8 cellular contexts compared by ENCODE assay signal in genomic region chr12:74538491-74539258, GRCh38. TPM values are rescaled to one million over a fixed set of nuclear protein-coding genes. Genes with fewer than 3 reads are reported as not detected.
DNase-seq lines count a peak whose midpoint lies in the region; ATAC-seq, FAIRE-seq and TF ChIP-seq lines count a peak whose summit lies in the region.

No MANE protein-coding gene starts in this region.

- no peak for TF ChIP-seq POLR2A in endothelial cell of umbilical vein (IDR thresholded peaks at IDR 0.05; ENCODE audit: low read depth, low read length)

- no peak overlapping the region for H2AFZ ChIP-seq in endothelial cell of umbilical vein (ENCODE audit: low read depth, low read length)

- peak overlapping the region; percentile 100 for H3K9ac ChIP-seq in endothelial cell of umbilical vein (replicated peaks; ENCODE audit: extremely low read depth, insufficient read depth, low read length)

- TF ChIP-seq CTCF in WI38 (IDR thresholded peaks at IDR 0.05; ENCODE audit: low read depth, low read length) (no peak), endothelial cell of umbilical vein (IDR thresholded peaks at IDR 0.05; ENCODE audit: extremely low read depth in 1 of 2, insufficient read depth in 1 of 2, low read depth in 1 of 2, low read length in 2 of 2) (no peak)

- H3K4me2 ChIP-seq in endothelial cell of umbilical vein (ENCODE audit: insufficient read depth, low read length) = peak overlapping the region; percentile 67

- H3K4me3 ChIP-seq in WI38 (ENCODE audit: low read depth, low read length) (peak overlapping the region; percentile 98), endothelial cell of umbilical vein (replicated peaks in 1 of 3; ENCODE audit: insufficient read depth in 1 of 3, low read depth in 1 of 3, low read length in 3 of 3) (peak overlapping the region; percentile 63 to 96 (median 74))

- no TSS peak for BruUV-seq in endothelial cell of umbilical vein (replicated peaks; lab: Mats Ljungman, UMichigan)

- H3K4me3 Mint-ChIP-seq in naive thymus-derived CD8-positive, alpha-beta T cell = peak overlapping the region; percentile 84 to 98 (median 94)

- H3K9me3 ChIP-seq in endothelial cell of umbilical vein (replicated peaks; ENCODE audit: control insufficient read depth, insufficient read depth, low read length) = no peaks in the 10 kb centered on the region

- FAIRE-seq in endothelial cell of umbilical vein (lab: Jason Lieb, UNC) = peak; percentile 24

- DNase-seq in NCI-H748 (lab: John Stamatoyannopoulos, UW; ENCODE audit: unreplicated experiment) (peak; percentile 34), NCI-H748 treated with DMSO at 0.1 percent for 48 hours (lab: John Stamatoyannopoulos, UW) (no peak), endothelial cell of umbilical vein (ENCODE audit: low read depth, low spot score) (peak; percentile 20), GOT3 (lab: John Stamatoyannopoulos, UW) (no peak), foreskin melanocyte (no peak)
- DNase-seq in naive thymus-derived CD8-positive, alpha-beta T cell = peak in 8 of 10 donors; percentile 12 to 76 (median 41)

- ATAC-seq in HG03432 (IDR thresholded peaks at IDR 0.05; ENCODE audit: unreplicated experiment) = peak; percentile 15
- peak; percentile 32 to 52 for ATAC-seq in naive thymus-derived CD8-positive, alpha-beta T cell

- no peaks in the 10 kb centered on the region for H3K9me1 ChIP-seq in endothelial cell of umbilical vein (replicated peaks; ENCODE audit: control insufficient read depth, extremely low read depth, insufficient read depth, low read length)

- peaks cover 0 to 58% (median 3%) of the 10 kb centered on the region in 9 donors for H3K9me3 Mint-ChIP-seq in naive thymus-derived CD8-positive, alpha-beta T cell

- intact Hi-C loops in endothelial cell of umbilical vein (cut with micrococcal nuclease) = loop anchor here (5.0 to 10.0 kb wide), 2 partner anchors 121 to 204 kb away; no protein-coding TSS in a partner anchor

- dilution Hi-C loops in endothelial cell of umbilical vein (cut with MboI; ENCODE audit: extremely low pct_ligation_motif_present, low sequenced_read_pairs) = no loop called here

- CTCF ChIA-PET in endothelial cell of umbilical vein (lab: Charles Lee) = interaction anchor here (1.9 kb wide), 1 partner anchor 10 kb away, joined by 4 read pairs; no protein-coding TSS in a partner anchor

- peak overlapping the region; percentile 97 for H3K27ac ChIP-seq in endothelial cell of umbilical vein (ENCODE audit: insufficient read depth, low read depth, low read length)

- H3K27me3 ChIP-seq in endothelial cell of umbilical vein (ENCODE audit: control insufficient read depth in 2 of 2, insufficient read depth in 2 of 2, low read length in 2 of 2) = no peaks in the 10 kb centered on the region

- H4K20me1 ChIP-seq in endothelial cell of umbilical vein (replicated peaks; ENCODE audit: control insufficient read depth, extremely low read depth, insufficient read depth, low read length) = peaks cover 4% of the 10 kb centered on the region

- H3K36me3 ChIP-seq in endothelial cell of umbilical vein (ENCODE audit: control insufficient read depth in 2 of 2, extremely low read depth in 1 of 2, insufficient read depth in 2 of 2, low read length in 2 of 2) = no peaks in the 10 kb centered on the region

- H3K4me1 Mint-ChIP-seq in naive thymus-derived CD8-positive, alpha-beta T cell = peaks cover 25 to 66% (median 50%) of the 10 kb centered on the region in 4 donors

- H3K27me3 Mint-ChIP-seq in naive thymus-derived CD8-positive, alpha-beta T cell = no peaks in the 10 kb centered on the region

- peaks cover 43% of the 10 kb centered on the region for H3K79me2 ChIP-seq in endothelial cell of umbilical vein (ENCODE audit: control insufficient read depth, insufficient read depth, low read length)

- POLR2A ChIA-PET in endothelial cell of umbilical vein (lab: Charles Lee) = no interaction called here
- POLR2A ChIA-PET in naive thymus-derived CD8-positive, alpha-beta T cell (lab: Charles Lee) = interaction anchor here (1.2 to 1.5 kb wide), 3 partner anchors 9 to 973 kb away, joined by 3 to 6 read pairs (median 5); partner anchors contain the start of gene KRR1

- H3K27ac Mint-ChIP-seq in naive thymus-derived CD8-positive, alpha-beta T cell = peak overlapping the region; percentile 98 to 100 (median 99)

- peaks cover 33 to 55% (median 54%) of the 10 kb centered on the region in 3 donors for H3K36me3 Mint-ChIP-seq in naive thymus-derived CD8-positive, alpha-beta T cell

- peaks cover 21% of the 10 kb centered on the region for H3K4me1 ChIP-seq in endothelial cell of umbilical vein (ENCODE audit: control insufficient read depth, extremely low read depth, insufficient read depth, low read length)

TF ChIP-seq in endothelial cell of umbilical vein, 7 proteins besides CTCF, POLR2A, EP300 and RAD21:
- TF ChIP-seq EZH2 (IDR thresholded peaks at IDR 0.05; ENCODE audit: borderline replicate concordance, low read depth, low read length, severe bottlenecking) (no peak), MAX (IDR thresholded peaks at IDR 0.05; ENCODE audit: insufficient read depth, insufficient read length) (peak; percentile 22), FOS (IDR thresholded peaks at IDR 0.05; ENCODE audit: borderline replicate concordance, insufficient read depth, low read length) (no peak), MYC (IDR thresholded peaks at IDR 0.05; ENCODE audit: low read depth, low read length) (no peak), GATA2 (IDR thresholded peaks at IDR 0.05; ENCODE audit: insufficient read depth, insufficient read length, low read depth, low read length) (no peak), JUN (IDR thresholded peaks at IDR 0.05; ENCODE audit: borderline replicate concordance, insufficient read depth, insufficient read length, low read depth) (no peak), POLR2AphosphoS5 (IDR thresholded peaks at IDR 0.05; ENCODE audit: insufficient read depth, low read depth, low read length) (no peak)

RNA-seq across cellular contexts. Expression of gene ATXN7L3B, which starts 1.0 kb away (rescaled TPM):
- total RNA-seq in endothelial cell of umbilical vein = 25.0 and 25.9 TPM in 2 replicates
- 13.9 and 18.1 TPM in 2 replicates for polyA plus RNA-seq in endothelial cell of umbilical vein
- 16.9 and 17.7 TPM in 2 replicates for polyA plus RNA-seq in endothelial cell of umbilical vein (2011; cell fraction: cytosol; rRNA removed)
- 13.1 and 16.5 TPM in 2 replicates for polyA plus RNA-seq in endothelial cell of umbilical vein (2011; cell fraction: nucleus; rRNA removed)
- 18.1 and 20.9 TPM in 2 replicates for polyA plus RNA-seq in endothelial cell of umbilical vein (2012)
- polyA minus RNA-seq in endothelial cell of umbilical vein = 34.5 TPM in 2 replicates
- 17.1 TPM for polyA minus RNA-seq in endothelial cell of umbilical vein (2011; cell fraction: cytosol; rRNA and poly(A)+ RNA removed)
- 17.6 and 20.7 TPM in 2 replicates for polyA minus RNA-seq in endothelial cell of umbilical vein (2011; cell fraction: nucleus; rRNA and poly(A)+ RNA removed)
- 10 to 100 TPM; 55.8 to 56.4 TPM for total RNA-seq in naive thymus-derived CD8-positive, alpha-beta T cell
- polyA plus RNA-seq in naive thymus-derived CD8-positive, alpha-beta T cell = 10 to 100 TPM; 30.7 to 35.6 (median 30.9) TPM

Comparison
In these comparisons a context has a peak if more than half of its experiments do, and no peak if none do; other contexts are left out.
1. DNase-seq: peak in NCI-H748 (single experiment), endothelial cell of umbilical vein (single experiment) and naive thymus-derived CD8-positive, alpha-beta T cell (8 of 10); none in NCI-H748 treated with DMSO at 0.1 percent for 48 hours (single experiment), GOT3 (single experiment) and foreskin melanocyte (single experiment).